3 cellular contexts compared by ENCODE assay signal in the genomic region with DNA sequence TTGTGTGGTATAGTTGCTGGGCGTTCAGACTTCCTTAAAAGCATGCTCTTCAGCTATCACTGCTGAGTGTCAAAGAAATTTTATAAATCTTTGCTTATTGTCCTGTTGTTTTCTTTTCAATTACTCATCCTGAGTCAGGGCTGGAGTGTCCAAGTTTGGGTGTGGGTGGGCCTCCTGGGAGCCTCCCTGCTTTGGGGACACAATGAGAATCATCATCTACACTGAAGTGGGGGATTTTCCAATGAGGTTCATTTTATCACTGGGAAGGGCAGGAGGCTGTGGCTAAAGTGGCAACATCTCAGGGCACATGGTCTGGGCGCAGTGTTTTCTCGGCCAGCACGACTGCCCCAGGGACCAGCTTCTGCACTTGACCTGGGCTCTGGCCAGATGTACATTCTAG.
TF ChIP-seq lines count a peak whose summit lies in the region.

No MANE protein-coding gene starts in this region.

TF ChIP-seq in SK-N-SH, 30 proteins besides CTCF, POLR2A, EP300 and RAD21 (continued from another document and continues in another):
- TF ChIP-seq, protein P1, sequence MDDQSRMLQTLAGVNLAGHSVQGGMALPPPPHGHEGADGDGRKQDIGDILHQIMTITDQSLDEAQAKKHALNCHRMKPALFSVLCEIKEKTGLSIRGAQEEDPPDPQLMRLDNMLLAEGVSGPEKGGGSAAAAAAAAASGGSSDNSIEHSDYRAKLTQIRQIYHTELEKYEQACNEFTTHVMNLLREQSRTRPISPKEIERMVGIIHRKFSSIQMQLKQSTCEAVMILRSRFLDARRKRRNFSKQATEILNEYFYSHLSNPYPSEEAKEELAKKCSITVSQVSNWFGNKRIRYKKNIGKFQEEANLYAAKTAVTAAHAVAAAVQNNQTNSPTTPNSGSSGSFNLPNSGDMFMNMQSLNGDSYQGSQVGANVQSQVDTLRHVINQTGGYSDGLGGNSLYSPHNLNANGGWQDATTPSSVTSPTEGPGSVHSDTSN (IDR thresholded peaks at IDR 0.05), result 0 out of 2 replicates have a peak, but pooled peaks have one; percentile 30
- no peak for TF ChIP-seq POLR2AphosphoS5 (IDR thresholded peaks at IDR 0.05; ENCODE audit: low read depth, low read length)
- TF ChIP-seq RFX5 (IDR thresholded peaks at IDR 0.05; ENCODE audit: low read length), result no peak
- no peak for TF ChIP-seq MEF2A (IDR thresholded peaks at IDR 0.05; ENCODE audit: borderline replicate concordance, low read depth)
- TF ChIP-seq ELF1 (IDR thresholded peaks at IDR 0.05), result no peak
- TF ChIP-seq, protein P2, sequence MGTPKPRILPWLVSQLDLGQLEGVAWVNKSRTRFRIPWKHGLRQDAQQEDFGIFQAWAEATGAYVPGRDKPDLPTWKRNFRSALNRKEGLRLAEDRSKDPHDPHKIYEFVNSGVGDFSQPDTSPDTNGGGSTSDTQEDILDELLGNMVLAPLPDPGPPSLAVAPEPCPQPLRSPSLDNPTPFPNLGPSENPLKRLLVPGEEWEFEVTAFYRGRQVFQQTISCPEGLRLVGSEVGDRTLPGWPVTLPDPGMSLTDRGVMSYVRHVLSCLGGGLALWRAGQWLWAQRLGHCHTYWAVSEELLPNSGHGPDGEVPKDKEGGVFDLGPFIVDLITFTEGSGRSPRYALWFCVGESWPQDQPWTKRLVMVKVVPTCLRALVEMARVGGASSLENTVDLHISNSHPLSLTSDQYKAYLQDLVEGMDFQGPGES (IDR thresholded peaks at IDR 0.05; ENCODE audit: low read depth, low read length), result no peak
- no peak for TF ChIP-seq YY1 (IDR thresholded peaks at IDR 0.05; ENCODE audit: low read depth)
- TF ChIP-seq TCF12 (IDR thresholded peaks at IDR 0.05), result peak; percentile 39; the same call in 1 of the 2 replicates
- TF ChIP-seq RCOR1 (IDR thresholded peaks at IDR 0.05; ENCODE audit: low read length), result no peak
- TF ChIP-seq TEAD4 (IDR thresholded peaks at IDR 0.05; ENCODE audit: borderline replicate concordance, insufficient read depth), result no peak
- TF ChIP-seq JUND (IDR thresholded peaks at IDR 0.05), result no peak; the same call in 1 of the 2 replicates
- no peak for TF ChIP-seq GATA2 (CRISPR knock-in tag; IDR thresholded peaks at IDR 0.05)
- TF ChIP-seq REST (IDR thresholded peaks at IDR 0.05; ENCODE audit: low read depth, low read length), result no peak
- no peak for TF ChIP-seq NRF1 (IDR thresholded peaks at IDR 0.05; ENCODE audit: low read depth, low read length)
- TF ChIP-seq, protein P3, sequence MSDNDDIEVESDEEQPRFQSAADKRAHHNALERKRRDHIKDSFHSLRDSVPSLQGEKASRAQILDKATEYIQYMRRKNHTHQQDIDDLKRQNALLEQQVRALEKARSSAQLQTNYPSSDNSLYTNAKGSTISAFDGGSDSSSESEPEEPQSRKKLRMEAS (IDR thresholded peaks at IDR 0.05; ENCODE audit: low read depth), result no peak

TF ChIP-seq in SK-N-SH treated with all-trans-retinoic acid at 6 μM for 48 hours, 23 proteins besides CTCF, POLR2A, EP300 and RAD21 (continued from another document and continues in another):
- TF ChIP-seq, protein P4, sequence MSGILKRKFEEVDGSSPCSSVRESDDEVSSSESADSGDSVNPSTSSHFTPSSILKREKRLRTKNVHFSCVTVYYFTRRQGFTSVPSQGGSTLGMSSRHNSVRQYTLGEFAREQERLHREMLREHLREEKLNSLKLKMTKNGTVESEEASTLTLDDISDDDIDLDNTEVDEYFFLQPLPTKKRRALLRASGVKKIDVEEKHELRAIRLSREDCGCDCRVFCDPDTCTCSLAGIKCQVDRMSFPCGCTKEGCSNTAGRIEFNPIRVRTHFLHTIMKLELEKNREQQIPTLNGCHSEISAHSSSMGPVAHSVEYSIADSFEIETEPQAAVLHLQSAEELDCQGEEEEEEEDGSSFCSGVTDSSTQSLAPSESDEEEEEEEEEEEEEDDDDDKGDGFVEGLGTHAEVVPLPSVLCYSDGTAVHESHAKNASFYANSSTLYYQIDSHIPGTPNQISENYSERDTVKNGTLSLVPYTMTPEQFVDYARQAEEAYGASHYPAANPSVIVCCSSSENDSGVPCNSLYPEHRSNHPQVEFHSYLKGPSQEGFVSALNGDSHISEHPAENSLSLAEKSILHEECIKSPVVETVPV (CRISPR knock-in tag; IDR thresholded peaks at IDR 0.05), result no peak
- TF ChIP-seq, protein P5, sequence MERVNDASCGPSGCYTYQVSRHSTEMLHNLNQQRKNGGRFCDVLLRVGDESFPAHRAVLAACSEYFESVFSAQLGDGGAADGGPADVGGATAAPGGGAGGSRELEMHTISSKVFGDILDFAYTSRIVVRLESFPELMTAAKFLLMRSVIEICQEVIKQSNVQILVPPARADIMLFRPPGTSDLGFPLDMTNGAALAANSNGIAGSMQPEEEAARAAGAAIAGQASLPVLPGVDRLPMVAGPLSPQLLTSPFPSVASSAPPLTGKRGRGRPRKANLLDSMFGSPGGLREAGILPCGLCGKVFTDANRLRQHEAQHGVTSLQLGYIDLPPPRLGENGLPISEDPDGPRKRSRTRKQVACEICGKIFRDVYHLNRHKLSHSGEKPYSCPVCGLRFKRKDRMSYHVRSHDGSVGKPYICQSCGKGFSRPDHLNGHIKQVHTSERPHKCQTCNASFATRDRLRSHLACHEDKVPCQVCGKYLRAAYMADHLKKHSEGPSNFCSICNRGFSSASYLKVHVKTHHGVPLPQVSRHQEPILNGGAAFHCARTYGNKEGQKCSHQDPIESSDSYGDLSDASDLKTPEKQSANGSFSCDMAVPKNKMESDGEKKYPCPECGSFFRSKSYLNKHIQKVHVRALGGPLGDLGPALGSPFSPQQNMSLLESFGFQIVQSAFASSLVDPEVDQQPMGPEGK (CRISPR knock-in tag; IDR thresholded peaks at IDR 0.05; ENCODE audit: borderline replicate concordance), result no peak
- TF ChIP-seq, protein P6, sequence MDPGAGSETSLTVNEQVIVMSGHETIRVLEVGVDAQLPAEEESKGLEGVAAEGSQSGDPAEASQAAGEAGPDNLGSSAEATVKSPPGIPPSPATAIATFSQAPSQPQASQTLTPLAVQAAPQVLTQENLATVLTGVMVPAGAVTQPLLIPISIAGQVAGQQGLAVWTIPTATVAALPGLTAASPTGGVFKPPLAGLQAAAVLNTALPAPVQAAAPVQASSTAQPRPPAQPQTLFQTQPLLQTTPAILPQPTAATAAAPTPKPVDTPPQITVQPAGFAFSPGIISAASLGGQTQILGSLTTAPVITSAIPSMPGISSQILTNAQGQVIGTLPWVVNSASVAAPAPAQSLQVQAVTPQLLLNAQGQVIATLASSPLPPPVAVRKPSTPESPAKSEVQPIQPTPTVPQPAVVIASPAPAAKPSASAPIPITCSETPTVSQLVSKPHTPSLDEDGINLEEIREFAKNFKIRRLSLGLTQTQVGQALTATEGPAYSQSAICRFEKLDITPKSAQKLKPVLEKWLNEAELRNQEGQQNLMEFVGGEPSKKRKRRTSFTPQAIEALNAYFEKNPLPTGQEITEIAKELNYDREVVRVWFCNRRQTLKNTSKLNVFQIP (CRISPR knock-in tag; IDR thresholded peaks at IDR 0.05; ENCODE audit: borderline replicate concordance, low read depth), result no peak
- TF ChIP-seq ISL1 (CRISPR knock-in tag; IDR thresholded peaks at IDR 0.05), result no peak
- TF ChIP-seq PPARA (CRISPR knock-in tag; IDR thresholded peaks at IDR 0.05; ENCODE audit: borderline replicate concordance), result no peak
- no peak for TF ChIP-seq GLIS3 (CRISPR knock-in tag; IDR thresholded peaks at IDR 0.05)
- no peak for TF ChIP-seq TOX (CRISPR knock-in tag; IDR thresholded peaks at IDR 0.05; ENCODE audit: borderline replicate concordance)
- no peak for TF ChIP-seq ZNF8 (CRISPR knock-in tag; IDR thresholded peaks at IDR 0.05)
- TF ChIP-seq, protein P7, sequence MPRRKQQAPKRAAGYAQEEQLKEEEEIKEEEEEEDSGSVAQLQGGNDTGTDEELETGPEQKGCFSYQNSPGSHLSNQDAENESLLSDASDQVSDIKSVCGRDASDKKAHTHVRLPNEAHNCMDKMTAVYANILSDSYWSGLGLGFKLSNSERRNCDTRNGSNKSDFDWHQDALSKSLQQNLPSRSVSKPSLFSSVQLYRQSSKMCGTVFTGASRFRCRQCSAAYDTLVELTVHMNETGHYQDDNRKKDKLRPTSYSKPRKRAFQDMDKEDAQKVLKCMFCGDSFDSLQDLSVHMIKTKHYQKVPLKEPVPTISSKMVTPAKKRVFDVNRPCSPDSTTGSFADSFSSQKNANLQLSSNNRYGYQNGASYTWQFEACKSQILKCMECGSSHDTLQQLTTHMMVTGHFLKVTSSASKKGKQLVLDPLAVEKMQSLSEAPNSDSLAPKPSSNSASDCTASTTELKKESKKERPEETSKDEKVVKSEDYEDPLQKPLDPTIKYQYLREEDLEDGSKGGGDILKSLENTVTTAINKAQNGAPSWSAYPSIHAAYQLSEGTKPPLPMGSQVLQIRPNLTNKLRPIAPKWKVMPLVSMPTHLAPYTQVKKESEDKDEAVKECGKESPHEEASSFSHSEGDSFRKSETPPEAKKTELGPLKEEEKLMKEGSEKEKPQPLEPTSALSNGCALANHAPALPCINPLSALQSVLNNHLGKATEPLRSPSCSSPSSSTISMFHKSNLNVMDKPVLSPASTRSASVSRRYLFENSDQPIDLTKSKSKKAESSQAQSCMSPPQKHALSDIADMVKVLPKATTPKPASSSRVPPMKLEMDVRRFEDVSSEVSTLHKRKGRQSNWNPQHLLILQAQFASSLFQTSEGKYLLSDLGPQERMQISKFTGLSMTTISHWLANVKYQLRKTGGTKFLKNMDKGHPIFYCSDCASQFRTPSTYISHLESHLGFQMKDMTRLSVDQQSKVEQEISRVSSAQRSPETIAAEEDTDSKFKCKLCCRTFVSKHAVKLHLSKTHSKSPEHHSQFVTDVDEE (CRISPR knock-in tag; IDR thresholded peaks at IDR 0.05), result no peak
- TF ChIP-seq RARB (CRISPR knock-in tag; IDR thresholded peaks at IDR 0.05), result no peak
- no peak for TF ChIP-seq ZNF70 (CRISPR knock-in tag; IDR thresholded peaks at IDR 0.05)
- no peak for TF ChIP-seq ZFP3 (CRISPR knock-in tag; IDR thresholded peaks at IDR 0.05)
- TF ChIP-seq OSR1 (CRISPR knock-in tag; IDR thresholded peaks at IDR 0.05), result no peak

TF ChIP-seq in WTC11, 78 proteins besides CTCF, POLR2A, EP300 and RAD21 (continued from another document):
- TF ChIP-seq ZSCAN18 (CRISPR knock-in tag; IDR thresholded peaks at IDR 0.05) (no peak), ZNF396 (CRISPR knock-in tag; IDR thresholded peaks at IDR 0.05; ENCODE audit: borderline replicate concordance) (no peak), SOX15 (CRISPR knock-in tag; IDR thresholded peaks at IDR 0.05) (no peak), ZNF219 (CRISPR knock-in tag; IDR thresholded peaks at IDR 0.05; ENCODE audit: borderline replicate concordance) (no peak), ZBTB43 (CRISPR knock-in tag; IDR thresholded peaks at IDR 0.05) (no peak), SMAD3 (CRISPR knock-in tag; IDR thresholded peaks at IDR 0.05; ENCODE audit: borderline replicate concordance) (no peak), KAT7 (CRISPR knock-in tag; IDR thresholded peaks at IDR 0.05; ENCODE audit: borderline replicate concordance) (no peak), FOXP1 (CRISPR knock-in tag; IDR thresholded peaks at IDR 0.05; ENCODE audit: borderline replicate concordance) (no peak), ZNF416 (CRISPR knock-in tag; IDR thresholded peaks at IDR 0.05) (no peak), MXD4 (CRISPR knock-in tag; IDR thresholded peaks at IDR 0.05; ENCODE audit: borderline replicate concordance) (no peak), HMGA2 (CRISPR knock-in tag; IDR thresholded peaks at IDR 0.05) (no peak)
- TF ChIP-seq, protein P8, sequence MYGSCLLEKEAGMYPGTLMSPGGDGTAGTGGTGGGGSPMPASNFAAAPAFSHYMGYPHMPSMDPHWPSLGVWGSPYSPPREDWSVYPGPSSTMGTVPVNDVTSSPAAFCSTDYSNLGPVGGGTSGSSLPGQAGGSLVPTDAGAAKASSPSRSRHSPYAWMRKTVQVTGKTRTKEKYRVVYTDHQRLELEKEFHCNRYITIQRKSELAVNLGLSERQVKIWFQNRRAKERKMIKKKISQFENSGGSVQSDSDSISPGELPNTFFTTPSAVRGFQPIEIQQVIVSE (CRISPR knock-in tag; IDR thresholded peaks at IDR 0.05; ENCODE audit: borderline replicate concordance), result no peak
- TF ChIP-seq, protein P9, sequence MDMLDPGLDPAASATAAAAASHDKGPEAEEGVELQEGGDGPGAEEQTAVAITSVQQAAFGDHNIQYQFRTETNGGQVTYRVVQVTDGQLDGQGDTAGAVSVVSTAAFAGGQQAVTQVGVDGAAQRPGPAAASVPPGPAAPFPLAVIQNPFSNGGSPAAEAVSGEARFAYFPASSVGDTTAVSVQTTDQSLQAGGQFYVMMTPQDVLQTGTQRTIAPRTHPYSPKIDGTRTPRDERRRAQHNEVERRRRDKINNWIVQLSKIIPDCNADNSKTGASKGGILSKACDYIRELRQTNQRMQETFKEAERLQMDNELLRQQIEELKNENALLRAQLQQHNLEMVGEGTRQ (CRISPR knock-in tag; IDR thresholded peaks at IDR 0.05), result no peak
- TF ChIP-seq, protein P10, sequence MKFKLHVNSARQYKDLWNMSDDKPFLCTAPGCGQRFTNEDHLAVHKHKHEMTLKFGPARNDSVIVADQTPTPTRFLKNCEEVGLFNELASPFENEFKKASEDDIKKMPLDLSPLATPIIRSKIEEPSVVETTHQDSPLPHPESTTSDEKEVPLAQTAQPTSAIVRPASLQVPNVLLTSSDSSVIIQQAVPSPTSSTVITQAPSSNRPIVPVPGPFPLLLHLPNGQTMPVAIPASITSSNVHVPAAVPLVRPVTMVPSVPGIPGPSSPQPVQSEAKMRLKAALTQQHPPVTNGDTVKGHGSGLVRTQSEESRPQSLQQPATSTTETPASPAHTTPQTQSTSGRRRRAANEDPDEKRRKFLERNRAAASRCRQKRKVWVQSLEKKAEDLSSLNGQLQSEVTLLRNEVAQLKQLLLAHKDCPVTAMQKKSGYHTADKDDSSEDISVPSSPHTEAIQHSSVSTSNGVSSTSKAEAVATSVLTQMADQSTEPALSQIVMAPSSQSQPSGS (CRISPR knock-in tag; IDR thresholded peaks at IDR 0.05; ENCODE audit: borderline replicate concordance, low read depth), result no peak
TF ChIP-seq in WTC11: peak in this region for 0.
